18 cellular contexts compared by ENCODE assay signal in the genomic region with DNA sequence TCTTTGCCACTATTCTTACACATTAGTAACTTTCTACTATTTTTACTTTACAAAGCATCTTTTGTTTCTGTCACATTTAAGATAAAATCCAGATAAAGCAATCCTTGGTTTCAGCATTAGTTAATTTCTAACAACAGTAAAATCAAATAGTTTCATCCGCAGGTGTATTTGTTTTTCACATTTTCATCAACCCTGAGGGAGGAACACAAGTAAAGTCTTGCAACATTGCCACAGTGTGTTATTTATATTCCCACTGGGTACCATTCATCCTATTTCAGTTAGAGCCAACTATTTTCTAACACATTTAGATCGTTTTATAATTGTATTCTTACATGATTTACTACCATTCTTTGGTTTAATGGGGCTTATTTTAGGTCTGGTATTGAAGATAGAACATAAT.
"Had no signal": no experiment of that assay in that cellular context is flagged by ENCODE, and none has a peak within 500 bp of the region (broad histone marks: within the 10 kb centered on the region; RNA-seq: fewer than 3 reads in every experiment).

No MANE protein-coding gene starts in this region.

- H3K4me1 Mint-ChIP-seq: T-cell had no signal

- H3K27ac ChIP-seq: SJSA1 had no signal

- H3K4me3 Mint-ChIP-seq: T-cell had no signal

- H3K4me3 ChIP-seq: SJSA1 had no signal

- H3K9me3 Mint-ChIP-seq: T-cell had no signal

- H3K9me3 ChIP-seq: SJSA1, SK-N-SH had no signal

- DNase-seq: KBM-7, MV-4-11, NCI-H1048, NCI-H1105, NCI-H1694, NCI-H187 treated with DMSO at 0.1 percent for 48 hours, NCI-H2107, NCI-H2227 treated with DMSO at 0.1 percent for 48 hours, NCI-H524, NCI-H526 treated with DMSO at 0.1 percent for 48 hours, NCI-H774, Right ventricle myocardium superior, RPMI8226, SIG-M5, SK-N-SH, SW 1271, T-cell had no signal

- H3K36me3 ChIP-seq: SJSA1 had no signal

- H3K27me3 Mint-ChIP-seq: T-cell had no signal

- H3K36me3 Mint-ChIP-seq: T-cell had no signal

- ATAC-seq: T-cell had no signal

- H3K27ac Mint-ChIP-seq: T-cell had no signal

- H3K9ac ChIP-seq: SK-N-SH had no signal
